Comparison of ENCODE assay signal across 1 cellular context in genomic region chr19:34134190-34135032, GRCh38.
A peak's percentile ranks its signal among the peaks of the same experiment; 100 is the strongest.
TF ChIP-seq lines count a peak whose summit lies in the region.

No MANE protein-coding gene starts in this region.

TF ChIP-seq in WTC11, 78 proteins besides CTCF, POLR2A, EP300 and RAD21 (continued from another document):
- TF ChIP-seq, protein P1, sequence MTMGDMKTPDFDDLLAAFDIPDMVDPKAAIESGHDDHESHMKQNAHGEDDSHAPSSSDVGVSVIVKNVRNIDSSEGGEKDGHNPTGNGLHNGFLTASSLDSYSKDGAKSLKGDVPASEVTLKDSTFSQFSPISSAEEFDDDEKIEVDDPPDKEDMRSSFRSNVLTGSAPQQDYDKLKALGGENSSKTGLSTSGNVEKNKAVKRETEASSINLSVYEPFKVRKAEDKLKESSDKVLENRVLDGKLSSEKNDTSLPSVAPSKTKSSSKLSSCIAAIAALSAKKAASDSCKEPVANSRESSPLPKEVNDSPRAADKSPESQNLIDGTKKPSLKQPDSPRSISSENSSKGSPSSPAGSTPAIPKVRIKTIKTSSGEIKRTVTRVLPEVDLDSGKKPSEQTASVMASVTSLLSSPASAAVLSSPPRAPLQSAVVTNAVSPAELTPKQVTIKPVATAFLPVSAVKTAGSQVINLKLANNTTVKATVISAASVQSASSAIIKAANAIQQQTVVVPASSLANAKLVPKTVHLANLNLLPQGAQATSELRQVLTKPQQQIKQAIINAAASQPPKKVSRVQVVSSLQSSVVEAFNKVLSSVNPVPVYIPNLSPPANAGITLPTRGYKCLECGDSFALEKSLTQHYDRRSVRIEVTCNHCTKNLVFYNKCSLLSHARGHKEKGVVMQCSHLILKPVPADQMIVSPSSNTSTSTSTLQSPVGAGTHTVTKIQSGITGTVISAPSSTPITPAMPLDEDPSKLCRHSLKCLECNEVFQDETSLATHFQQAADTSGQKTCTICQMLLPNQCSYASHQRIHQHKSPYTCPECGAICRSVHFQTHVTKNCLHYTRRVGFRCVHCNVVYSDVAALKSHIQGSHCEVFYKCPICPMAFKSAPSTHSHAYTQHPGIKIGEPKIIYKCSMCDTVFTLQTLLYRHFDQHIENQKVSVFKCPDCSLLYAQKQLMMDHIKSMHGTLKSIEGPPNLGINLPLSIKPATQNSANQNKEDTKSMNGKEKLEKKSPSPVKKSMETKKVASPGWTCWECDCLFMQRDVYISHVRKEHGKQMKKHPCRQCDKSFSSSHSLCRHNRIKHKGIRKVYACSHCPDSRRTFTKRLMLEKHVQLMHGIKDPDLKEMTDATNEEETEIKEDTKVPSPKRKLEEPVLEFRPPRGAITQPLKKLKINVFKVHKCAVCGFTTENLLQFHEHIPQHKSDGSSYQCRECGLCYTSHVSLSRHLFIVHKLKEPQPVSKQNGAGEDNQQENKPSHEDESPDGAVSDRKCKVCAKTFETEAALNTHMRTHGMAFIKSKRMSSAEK (CRISPR knock-in tag; IDR thresholded peaks at IDR 0.05; ENCODE audit: borderline replicate concordance), result no peak
- TF ChIP-seq USF2 (CRISPR knock-in tag; IDR thresholded peaks at IDR 0.05) (no peak), FOXK1 (CRISPR knock-in tag; IDR thresholded peaks at IDR 0.05) (peak; percentile 74; the same call in 1 of the 2 replicates), ZNF281 (CRISPR knock-in tag; IDR thresholded peaks at IDR 0.05) (no peak), MLX (CRISPR knock-in tag; IDR thresholded peaks at IDR 0.05) (no peak), ZNF425 (CRISPR knock-in tag; conservative IDR thresholded peaks at IDR 0.05) (no peak), RELA (CRISPR knock-in tag; IDR thresholded peaks at IDR 0.05; ENCODE audit: borderline replicate concordance) (no peak), NFATC4 (CRISPR knock-in tag; IDR thresholded peaks at IDR 0.05) (no peak), RORB (CRISPR knock-in tag; IDR thresholded peaks at IDR 0.05) (no peak), GTF2I (CRISPR knock-in tag; conservative IDR thresholded peaks at IDR 0.05) (no peak), IRF2 (CRISPR knock-in tag; IDR thresholded peaks at IDR 0.05; ENCODE audit: borderline replicate concordance, low read depth) (no peak), MXD4 (CRISPR knock-in tag; IDR thresholded peaks at IDR 0.05; ENCODE audit: borderline replicate concordance) (no peak), ZNF671 (CRISPR knock-in tag; IDR thresholded peaks at IDR 0.05) (no peak), FOXP4 (CRISPR knock-in tag; IDR thresholded peaks at IDR 0.05) (0 out of 2 replicates have a peak, but pooled peaks have one; percentile 38), NFE2L1 (CRISPR knock-in tag; IDR thresholded peaks at IDR 0.05) (peak; percentile 72; the same call in 1 of the 2 replicates), GABPB1 (CRISPR knock-in tag; IDR thresholded peaks at IDR 0.05) (0 out of 2 replicates have a peak, but pooled peaks have one; percentile 44), IRF1 (CRISPR knock-in tag; IDR thresholded peaks at IDR 0.05) (no peak)
- TF ChIP-seq, protein P2, sequence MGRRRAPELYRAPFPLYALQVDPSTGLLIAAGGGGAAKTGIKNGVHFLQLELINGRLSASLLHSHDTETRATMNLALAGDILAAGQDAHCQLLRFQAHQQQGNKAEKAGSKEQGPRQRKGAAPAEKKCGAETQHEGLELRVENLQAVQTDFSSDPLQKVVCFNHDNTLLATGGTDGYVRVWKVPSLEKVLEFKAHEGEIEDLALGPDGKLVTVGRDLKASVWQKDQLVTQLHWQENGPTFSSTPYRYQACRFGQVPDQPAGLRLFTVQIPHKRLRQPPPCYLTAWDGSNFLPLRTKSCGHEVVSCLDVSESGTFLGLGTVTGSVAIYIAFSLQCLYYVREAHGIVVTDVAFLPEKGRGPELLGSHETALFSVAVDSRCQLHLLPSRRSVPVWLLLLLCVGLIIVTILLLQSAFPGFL (CRISPR knock-in tag; IDR thresholded peaks at IDR 0.05; ENCODE audit: borderline replicate concordance), result no peak
- TF ChIP-seq, protein P3, sequence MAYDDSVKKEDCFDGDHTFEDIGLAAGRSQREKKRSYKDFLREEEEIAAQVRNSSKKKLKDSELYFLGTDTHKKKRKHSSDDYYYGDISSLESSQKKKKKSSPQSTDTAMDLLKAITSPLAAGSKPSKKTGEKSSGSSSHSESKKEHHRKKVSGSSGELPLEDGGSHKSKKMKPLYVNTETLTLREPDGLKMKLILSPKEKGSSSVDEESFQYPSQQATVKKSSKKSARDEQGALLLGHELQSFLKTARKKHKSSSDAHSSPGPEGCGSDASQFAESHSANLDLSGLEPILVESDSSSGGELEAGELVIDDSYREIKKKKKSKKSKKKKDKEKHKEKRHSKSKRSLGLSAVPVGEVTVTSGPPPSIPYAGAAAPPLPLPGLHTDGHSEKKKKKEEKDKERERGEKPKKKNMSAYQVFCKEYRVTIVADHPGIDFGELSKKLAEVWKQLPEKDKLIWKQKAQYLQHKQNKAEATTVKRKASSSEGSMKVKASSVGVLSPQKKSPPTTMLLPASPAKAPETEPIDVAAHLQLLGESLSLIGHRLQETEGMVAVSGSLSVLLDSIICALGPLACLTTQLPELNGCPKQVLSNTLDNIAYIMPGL (CRISPR knock-in tag; IDR thresholded peaks at IDR 0.05), result no peak
- TF ChIP-seq, protein P4, sequence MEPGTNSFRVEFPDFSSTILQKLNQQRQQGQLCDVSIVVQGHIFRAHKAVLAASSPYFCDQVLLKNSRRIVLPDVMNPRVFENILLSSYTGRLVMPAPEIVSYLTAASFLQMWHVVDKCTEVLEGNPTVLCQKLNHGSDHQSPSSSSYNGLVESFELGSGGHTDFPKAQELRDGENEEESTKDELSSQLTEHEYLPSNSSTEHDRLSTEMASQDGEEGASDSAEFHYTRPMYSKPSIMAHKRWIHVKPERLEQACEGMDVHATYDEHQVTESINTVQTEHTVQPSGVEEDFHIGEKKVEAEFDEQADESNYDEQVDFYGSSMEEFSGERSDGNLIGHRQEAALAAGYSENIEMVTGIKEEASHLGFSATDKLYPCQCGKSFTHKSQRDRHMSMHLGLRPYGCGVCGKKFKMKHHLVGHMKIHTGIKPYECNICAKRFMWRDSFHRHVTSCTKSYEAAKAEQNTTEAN (CRISPR knock-in tag; IDR thresholded peaks at IDR 0.05), result no peak
- TF ChIP-seq, protein P5, sequence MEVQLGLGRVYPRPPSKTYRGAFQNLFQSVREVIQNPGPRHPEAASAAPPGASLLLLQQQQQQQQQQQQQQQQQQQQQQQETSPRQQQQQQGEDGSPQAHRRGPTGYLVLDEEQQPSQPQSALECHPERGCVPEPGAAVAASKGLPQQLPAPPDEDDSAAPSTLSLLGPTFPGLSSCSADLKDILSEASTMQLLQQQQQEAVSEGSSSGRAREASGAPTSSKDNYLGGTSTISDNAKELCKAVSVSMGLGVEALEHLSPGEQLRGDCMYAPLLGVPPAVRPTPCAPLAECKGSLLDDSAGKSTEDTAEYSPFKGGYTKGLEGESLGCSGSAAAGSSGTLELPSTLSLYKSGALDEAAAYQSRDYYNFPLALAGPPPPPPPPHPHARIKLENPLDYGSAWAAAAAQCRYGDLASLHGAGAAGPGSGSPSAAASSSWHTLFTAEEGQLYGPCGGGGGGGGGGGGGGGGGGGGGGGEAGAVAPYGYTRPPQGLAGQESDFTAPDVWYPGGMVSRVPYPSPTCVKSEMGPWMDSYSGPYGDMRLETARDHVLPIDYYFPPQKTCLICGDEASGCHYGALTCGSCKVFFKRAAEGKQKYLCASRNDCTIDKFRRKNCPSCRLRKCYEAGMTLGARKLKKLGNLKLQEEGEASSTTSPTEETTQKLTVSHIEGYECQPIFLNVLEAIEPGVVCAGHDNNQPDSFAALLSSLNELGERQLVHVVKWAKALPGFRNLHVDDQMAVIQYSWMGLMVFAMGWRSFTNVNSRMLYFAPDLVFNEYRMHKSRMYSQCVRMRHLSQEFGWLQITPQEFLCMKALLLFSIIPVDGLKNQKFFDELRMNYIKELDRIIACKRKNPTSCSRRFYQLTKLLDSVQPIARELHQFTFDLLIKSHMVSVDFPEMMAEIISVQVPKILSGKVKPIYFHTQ (CRISPR knock-in tag; IDR thresholded peaks at IDR 0.05), result no peak
